ENCODE assay signal across 16 cellular contexts in genomic region chr12:126338031-126338441, GRCh38.
"Had no signal": no experiment of that assay in that cellular context is flagged by ENCODE, and none has a peak within 500 bp of the region (broad histone marks: within the 10 kb centered on the region; RNA-seq: fewer than 3 reads in every experiment).

No MANE protein-coding gene starts in this region.

- H3K27me3 ChIP-seq: ascending aorta, spleen, testis, upper lobe of left lung had no signal

- H3K4me3 ChIP-seq: ascending aorta, lower lobe of right lung, prostate gland, spleen, testis, upper lobe of left lung had no signal

- H3K9me3 ChIP-seq: ascending aorta, lower lobe of right lung, prostate gland, testis, upper lobe of left lung had no signal

- H3K36me3 ChIP-seq: ascending aorta, lower lobe of right lung, prostate gland, spleen, upper lobe of left lung had no signal

- H3K4me1 ChIP-seq: ascending aorta, lower lobe of right lung, prostate gland, spleen, testis, upper lobe of left lung had no signal

- ATAC-seq: activated CD8-positive, alpha-beta memory T cell treated with anti-CD3 and anti-CD28 coated beads, Interleukin-2, amount 10 ng/mL, durations not matched to agents 7 days and 5 days; left colon; lower lobe of right lung; stimulated activated naive CD8-positive, alpha-beta T cell treated with anti-CD3 and anti-CD28 coated beads, Interleukin-15, amount 100 ng/mL, for 72 hours had no signal

- H3K27ac ChIP-seq: ascending aorta, epithelial cell of prostate, lower lobe of right lung, prostate gland, spleen, testis, upper lobe of left lung, VCaP had no signal

- DNase-seq: activated CD4-positive, alpha-beta T cell treated with anti-CD3 and anti-CD28 coated beads for 1 hour; activated CD4-positive, alpha-beta T cell treated with anti-CD3 and anti-CD28 coated beads, Interleukin-2, amount 50 U/mL, for 48 hours; activated CD8-positive, alpha-beta memory T cell treated with anti-CD3 and anti-CD28 coated beads, Interleukin-2, amount 10 ng/mL, durations not matched to agents 7 days and 5 days; activated naive CD4-positive, alpha-beta T cell treated with anti-CD3 and anti-CD28 coated beads, Interleukin-2, amount 10 ng/mL, durations not matched to agents 7 days and 5 days; activated T-cell treated with anti-CD3 and anti-CD28 coated beads, Interleukin-2, amount 50 U/mL, for 24 hours; dermis blood vessel endothelial cell; left colon; lower lobe of right lung; spleen; stimulated activated naive CD8-positive, alpha-beta T cell treated with anti-CD3 and anti-CD28 coated beads, Interleukin-15, amount 100 ng/mL, for 72 hours; testis; upper lobe of left lung had no signal
